8 cellular contexts compared by ENCODE assay signal in the genomic region with DNA sequence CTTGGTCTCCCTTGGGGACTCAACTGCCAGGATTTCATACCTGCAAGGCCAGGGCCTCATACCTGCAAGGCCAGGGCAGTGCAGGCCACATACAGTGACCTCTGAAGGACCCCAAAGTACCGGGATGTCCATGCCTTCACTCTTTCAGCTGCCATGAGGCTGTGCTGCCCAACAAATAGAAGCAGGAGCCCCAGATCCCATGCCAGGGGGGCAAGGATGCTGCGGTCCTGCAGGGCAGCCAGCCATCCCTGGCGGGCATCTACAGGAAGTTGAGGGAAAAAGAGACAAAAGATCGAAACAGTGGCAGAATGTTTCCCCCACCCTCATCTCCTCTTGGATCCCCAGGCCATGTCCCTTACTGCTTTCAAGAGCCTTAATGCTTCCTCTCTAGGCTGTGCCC. TPM values are rescaled to one million over a fixed set of nuclear protein-coding genes. Genes with fewer than 3 reads are reported as not detected.
DNase-seq lines count a peak whose midpoint lies in the region; ATAC-seq and TF ChIP-seq lines count a peak whose summit lies in the region.

No MANE protein-coding gene starts in this region.

- dilution Hi-C loops in mammary epithelial cell (cut with HindIII; ENCODE audit: low sequenced_read_pairs) = loop anchor here (10.0 kb wide), 1 partner anchor 385 kb away; no protein-coding TSS in a partner anchor

- peak overlapping the region; percentile 85 for H3K4me2 ChIP-seq in mammary epithelial cell (ENCODE audit: insufficient read depth, low read depth, low read length)

- H4K20me1 ChIP-seq in mammary epithelial cell (ENCODE audit: insufficient read depth, low read length) = no peaks in the 10 kb centered on the region

- peaks cover 63% of the 10 kb centered on the region for H3K4me1 ChIP-seq in left ventricle myocardium inferior
- peaks cover 40% of the 10 kb centered on the region for H3K4me1 ChIP-seq in mammary epithelial cell (ENCODE audit: insufficient read depth, low read length)
- peaks cover 21% of the 10 kb centered on the region for H3K4me1 ChIP-seq in mucosa of descending colon (ENCODE audit: low read depth)

- in situ Hi-C loops in mammary epithelial cell (cut with MboI; ENCODE audit: low sequenced_read_pairs in 2 of 2) = no loop called here

- intact Hi-C loops in left ventricle myocardium inferior (cut with micrococcal nuclease) = no loop called here
- intact Hi-C loops in Right ventricle myocardium inferior (cut with DNase I) = no loop called here
- intact Hi-C loops in mammary epithelial cell (cut with micrococcal nuclease) = no loop called here
- intact Hi-C loops in mucosa of descending colon (cut with DNase I, micrococcal nuclease) = no loop called here

- no peaks in the 10 kb centered on the region for H3K36me3 ChIP-seq in left ventricle myocardium inferior
- H3K36me3 ChIP-seq in mammary epithelial cell (ENCODE audit: insufficient read depth, low read length) = no peaks in the 10 kb centered on the region
- no peaks in the 10 kb centered on the region for H3K36me3 ChIP-seq in mucosa of descending colon (ENCODE audit: low read depth)

- peak overlapping the region; percentile 93 for H2AFZ ChIP-seq in mammary epithelial cell (ENCODE audit: low read depth, low read length)

- H3K27ac ChIP-seq in left ventricle myocardium inferior (replicated peaks) (peak overlapping the region; percentile 97), mammary epithelial cell (ENCODE audit: insufficient read depth, low read depth, low read length) (peak overlapping the region; percentile 58)

- DNase-seq in left ventricle myocardium inferior (no peak), Right ventricle myocardium inferior (ENCODE audit: missing footprints) (no peak), mammary epithelial cell (no peak), mucosa of descending colon (peak in 2 of 3 donors; percentile 38 to 49), medulla oblongata (ENCODE audit: extremely low spot score) (no peak)

- TF ChIP-seq CTCF in left ventricle myocardium inferior (IDR thresholded peaks at IDR 0.05; ENCODE audit: borderline replicate concordance) = no peak
- TF ChIP-seq CTCF in mammary epithelial cell (conservative IDR thresholded peaks at IDR 0.05 in 1 of 2, IDR thresholded peaks at IDR 0.05 in 1 of 2; ENCODE audit: extremely low read depth in 1 of 2, insufficient read depth in 1 of 2, low read depth in 1 of 2, low read length in 2 of 2) = no peak
- no peak for TF ChIP-seq CTCF in mucosa of descending colon (IDR thresholded peaks at IDR 0.05)

- no TSS peak for BruUV-seq in mammary epithelial cell (replicated peaks; lab: Mats Ljungman, UMichigan)

- H3K79me2 ChIP-seq in mammary epithelial cell (ENCODE audit: insufficient read depth, low read length) = peaks cover 50% of the 10 kb centered on the region

- no peaks in the 10 kb centered on the region for H3K9me3 ChIP-seq in left ventricle myocardium inferior (replicated peaks)
- H3K9me3 ChIP-seq in mammary epithelial cell (replicated peaks; ENCODE audit: insufficient read depth, low read length) = no peaks in the 10 kb centered on the region
- no peaks in the 10 kb centered on the region for H3K9me3 ChIP-seq in mucosa of descending colon

- CTCF ChIA-PET in mammary epithelial cell (lab: Charles Lee; ENCODE audit: low non-redundant PET) = interaction anchor here (1.4 kb wide), 1 partner anchor 17 kb away, joined by 11 read pairs; a partner anchor contains a TSS

- H3K4me3 ChIP-seq in left ventricle myocardium inferior (peak overlapping the region; percentile 73), mammary epithelial cell (replicated peaks in 1 of 3; ENCODE audit: insufficient read depth in 1 of 3, low read depth in 2 of 3, low read length in 3 of 3) (peak overlapping the region; percentile 65 to 95 (median 67)), mucosa of descending colon (no peak overlapping the region)

- H3K9ac ChIP-seq in mammary epithelial cell (ENCODE audit: insufficient read depth, low read length) = peak overlapping the region; percentile 69

- WGBS in mammary epithelial cell (ENCODE audit: low coverage, missing lambda C conversion rate) = 14% methylated on average over 4 of the region's 4 CpGs

- ATAC-seq in Right ventricle myocardium inferior (no peak), mucosa of descending colon (no peak), GM18511 (IDR thresholded peaks at IDR 0.05; ENCODE audit: unreplicated experiment) (no peak), HG03097 (IDR thresholded peaks at IDR 0.05; ENCODE audit: low FRiP score, unreplicated experiment) (no peak), GM19452 (IDR thresholded peaks at IDR 0.05; ENCODE audit: unreplicated experiment) (no peak)

- H3K27me3 ChIP-seq in left ventricle myocardium inferior (ENCODE audit: low read depth) (no peaks in the 10 kb centered on the region), mammary epithelial cell (ENCODE audit: insufficient read depth, low read length) (no peaks in the 10 kb centered on the region)

RNA-seq across cellular contexts. Expression of a gene that starts 0.8 kb away (rescaled TPM):
- total RNA-seq in left ventricle myocardium inferior = 3.7 TPM
- total RNA-seq in Right ventricle myocardium inferior = 5.7 TPM
- total RNA-seq in mammary epithelial cell = 10 to 100 TPM in 1 of 2 donors, 1 to 10 TPM in 1; 2.3 to 13.2 TPM
- polyA plus RNA-seq in mammary epithelial cell = 26.2 TPM
- polyA minus RNA-seq in mammary epithelial cell = 25.5 TPM
- total RNA-seq in mucosa of descending colon = 10 to 100 TPM in 1 of 3 donors, 1 to 10 TPM in 2; 4.3 to 10.2 (median 6.1) TPM

RNA-seq across cellular contexts. Expression of a gene that starts 3.5 kb away (rescaled TPM):
- total RNA-seq in left ventricle myocardium inferior = 14.5 TPM
- 18.2 TPM for total RNA-seq in Right ventricle myocardium inferior
- total RNA-seq in mammary epithelial cell = 100 to 1,000 TPM in 1 of 2 donors, 10 to 100 TPM in 1; 35.2 to 106 TPM
- 89.4 TPM for polyA plus RNA-seq in mammary epithelial cell
- polyA minus RNA-seq in mammary epithelial cell = 245 TPM
- total RNA-seq in mucosa of descending colon = 10 to 100 TPM in 2 of 3 donors, 1 to 10 TPM in 1; 8.6 to 55.1 (median 22.1) TPM

RNA-seq across cellular contexts. Expression of a gene that starts 17.2 kb away (rescaled TPM):
- total RNA-seq in left ventricle myocardium inferior (22.1 TPM), Right ventricle myocardium inferior (20.6 TPM), mammary epithelial cell (10 to 100 TPM; 26.0 to 30.9 TPM), mucosa of descending colon (10 to 100 TPM; 31.0 to 36.2 (median 36.0) TPM)
- polyA plus RNA-seq in mammary epithelial cell = 34.8 TPM
- 60.9 TPM for polyA minus RNA-seq in mammary epithelial cell

RNA-seq across cellular contexts. Expression of a gene that starts 27.1 kb away (rescaled TPM):
- 14.1 TPM for total RNA-seq in left ventricle myocardium inferior
- total RNA-seq in Right ventricle myocardium inferior = 13.1 TPM
- 10 to 100 TPM; 12.8 to 36.7 TPM for total RNA-seq in mammary epithelial cell
- polyA plus RNA-seq in mammary epithelial cell = 10.7 TPM
- polyA minus RNA-seq in mammary epithelial cell = 62.3 TPM
- 10 to 100 TPM; 15.2 to 34.3 (median 29.5) TPM for total RNA-seq in mucosa of descending colon

RNA-seq across cellular contexts. Expression of a gene that starts 30.2 kb away (rescaled TPM):
- total RNA-seq in left ventricle myocardium inferior = 187 TPM
- 254 TPM for total RNA-seq in Right ventricle myocardium inferior
- 100 to 1,000 TPM; 400 to 787 TPM for total RNA-seq in mammary epithelial cell
- 1,634 TPM for polyA plus RNA-seq in mammary epithelial cell
- 1,336 TPM for polyA minus RNA-seq in mammary epithelial cell
- 100 to 1,000 TPM; 113 to 328 (median 307) TPM for total RNA-seq in mucosa of descending colon

Comparison
In these comparisons a context has a peak if more than half of its experiments do, and no peak if none do; other contexts are left out.
1. DNase-seq: peak in mucosa of descending colon (2 of 3); none in left ventricle myocardium inferior (single experiment), Right ventricle myocardium inferior (single experiment), mammary epithelial cell (single experiment) and medulla oblongata (single experiment).